Comparison of ENCODE assay signal across 23 cellular contexts in the genomic region with DNA sequence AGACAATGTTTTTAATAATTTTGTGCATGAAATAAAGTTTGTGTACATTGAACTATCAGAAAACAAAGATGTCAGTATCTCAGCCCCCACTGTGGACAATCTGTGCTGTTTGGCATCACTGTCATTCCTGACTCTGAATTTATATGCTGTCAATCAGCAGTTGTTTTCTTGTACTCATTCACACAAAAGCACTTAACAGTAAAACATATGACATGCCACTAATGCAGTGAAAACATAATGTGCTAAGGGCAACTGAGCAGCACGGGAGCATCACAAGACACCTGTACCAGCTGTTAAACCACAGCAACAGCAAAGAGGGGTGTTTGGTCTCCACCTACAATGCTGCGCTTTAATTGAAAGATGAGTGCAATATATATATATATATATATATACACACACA.
"Had no signal": no experiment of that assay in that cellular context is flagged by ENCODE, and none has a peak within 500 bp of the region (broad histone marks: within the 10 kb centered on the region; RNA-seq: fewer than 3 reads in every experiment).

No MANE protein-coding gene starts in this region.

- H3K27me3 ChIP-seq: ovary, sigmoid colon, stomach, tibial artery, upper lobe of left lung had no signal

- H3K4me3 ChIP-seq: lower lobe of right lung, ovary, psoas muscle, sigmoid colon, stomach, tibial artery, upper lobe of left lung had no signal

- H3K9me3 ChIP-seq: lower lobe of right lung, ovary, psoas muscle, sigmoid colon, stomach, tibial artery, upper lobe of left lung had no signal

- H3K4me1 ChIP-seq: lower lobe of right lung, psoas muscle, sigmoid colon, stomach, tibial artery, upper lobe of left lung had no signal

- H3K27ac ChIP-seq: lower lobe of right lung, ovary, psoas muscle, sigmoid colon, stomach, tibial artery, upper lobe of left lung had no signal

- ATAC-seq: left colon; left ventricle myocardium superior; lower lobe of right lung; naive thymus-derived CD8-positive, alpha-beta T cell; psoas muscle; right cardiac atrium; stimulated activated effector memory CD8-positive, alpha-beta T cell treated with anti-CD3 and anti-CD28 coated beads, Interleukin-12 subunit alpha, Interleukin-12 subunit beta, amount 100 ng/mL, for 72 hours had no signal

- DNase-seq: cortex of kidney; hypothalamus; immature natural killer cell; islet precursor cell; kidney glomerular epithelial cell; left colon; left ventricle myocardium superior; lower lobe of right lung; naive thymus-derived CD8-positive, alpha-beta T cell; nephron progenitor cell; occipital lobe; ovary; posterior cingulate gyrus; psoas muscle; right cardiac atrium; sigmoid colon; stimulated activated CD4-positive, alpha-beta T cell treated with anti-CD3 and anti-CD28 coated beads, Interleukin-2, amount 100 ng/mL, for 24 hours; stimulated activated CD4-positive, alpha-beta T cell treated with anti-CD3 and anti-CD28 coated beads, Interleukin-4, amount 100 ng/mL, for 24 hours; stimulated activated naive CD4-positive, alpha-beta T cell treated with Interleukin-2 at 50 U/mL for 16 hours; stomach; tibial artery; upper lobe of left lung had no signal

- H3K36me3 ChIP-seq: lower lobe of right lung, ovary, sigmoid colon, stomach, tibial artery, upper lobe of left lung had no signal
